Comparison of ENCODE assay signal across 8 cellular contexts in genomic region chr5:132500931-132501628, GRCh38. TPM values are rescaled to one million over a fixed set of nuclear protein-coding genes. Genes with fewer than 3 reads are reported as not detected.
DNase-seq lines count a peak whose midpoint lies in the region; ATAC-seq and TF ChIP-seq lines count a peak whose summit lies in the region.

No MANE protein-coding gene starts in this region.

- no peaks in the 10 kb centered on the region for H3K27me3 ChIP-seq in spleen (replicated peaks in 1 of 7)

- peaks cover 3% of the 10 kb centered on the region for H3K27me3 Mint-ChIP-seq in T-helper 17 cell

- peak overlapping the region; percentile 54 for H3K27ac Mint-ChIP-seq in T-helper 17 cell

- no peak for TF ChIP-seq POLR2A in spleen (IDR thresholded peaks at IDR 0.05)

- in situ Hi-C loops in KBM-7 (cut with MboI; ENCODE audit: low pct_unique_long_range_greater_than_20kb, low sequenced_read_pairs), result loop anchor here (25.0 kb wide), 1 partner anchor 439 kb away; the partner anchor contains the start of genes CSF2 and IL3

- H3K4me3 ChIP-seq in spleen, result no peak overlapping the region

- ATAC-seq in GM18520 (IDR thresholded peaks at IDR 0.05; ENCODE audit: unreplicated experiment) (peak; percentile 26), T-helper 17 cell (peak; percentile 38), GM18519 (IDR thresholded peaks at IDR 0.05; ENCODE audit: low FRiP score, unreplicated experiment) (no peak)

- WGBS in spleen, 5 donors, result 14 to 34% (median 27%) methylated on average over 6 of the region's 6 CpGs

- peak; percentile 88 to 96 (median 92) for TF ChIP-seq CTCF in spleen (IDR thresholded peaks at IDR 0.05 in 8 of 11, conservative IDR thresholded peaks at IDR 0.05 in 3 of 11)

- H3K9me3 ChIP-seq in T-helper 17 cell (ENCODE audit: control insufficient read depth, low read length, poor library complexity, severe bottlenecking) (no peaks in the 10 kb centered on the region), spleen (no peaks in the 10 kb centered on the region)

- no peaks in the 10 kb centered on the region for H3K36me3 ChIP-seq in spleen

- no peak overlapping the region for H3K4me3 Mint-ChIP-seq in T-helper 17 cell

- H3K27ac ChIP-seq in spleen, result peak overlapping the region; percentile 48 to 100 (median 96)

- peaks cover 28 to 80% (median 54%) of the 10 kb centered on the region in 6 donors for H3K4me1 ChIP-seq in spleen

- peaks cover 4% of the 10 kb centered on the region for H3K36me3 Mint-ChIP-seq in T-helper 17 cell (ENCODE audit: low read depth)

- intact Hi-C loops in spleen (cut with DNase I; ENCODE audit: low total_unique reads), result loop anchor here (1.0 kb wide), 1 partner anchor 115 kb away; no protein-coding TSS in a partner anchor

- peaks cover 38% of the 10 kb centered on the region for H3K4me1 Mint-ChIP-seq in T-helper 17 cell

- DNase-seq in AML-193 (lab: John Stamatoyannopoulos, UW), result peak; percentile 33 to 43
- peak; percentile 74 for DNase-seq in KBM-7
- DNase-seq in T-helper 17 cell, result peak; percentile 53 to 62 (median 58)
- peak; percentile 78 for DNase-seq in astrocyte of the hippocampus (ENCODE audit: low read depth, low spot score)
- peak; percentile 68 for DNase-seq in iPS-NIHi11 (ENCODE audit: low spot score)
- peak; percentile 93 for DNase-seq in spleen

RNA-seq across cellular contexts. Expression of gene IRF1, which starts 10.5 kb away (rescaled TPM):
- total RNA-seq in T-helper 17 cell, result 100 to 1,000 TPM; 590 to 639 TPM
- total RNA-seq in spleen, result 100 to 1,000 TPM; 146 to 307 (median 165) TPM
- polyA plus RNA-seq in spleen, result 100 to 1,000 TPM in 1 of 3 donors, 10 to 100 TPM in 2; 57.9 to 113 (median 59.7) TPM

RNA-seq across cellular contexts. Expression of gene IL5, which starts 42.2 kb away (rescaled TPM):
- total RNA-seq in T-helper 17 cell (not detected), spleen (not detected)
- polyA plus RNA-seq in spleen, result not detected

RNA-seq across cellular contexts. Expression of gene RAD50, which starts 55.7 kb away (rescaled TPM):
- total RNA-seq in T-helper 17 cell (10 to 100 TPM; 20.4 to 22.2 TPM), spleen (10 to 100 TPM; 23.8 to 34.0 (median 28.2) TPM)
- 1 to 10 TPM; 4.2 to 7.8 (median 4.4) TPM for polyA plus RNA-seq in spleen

Comparison
In these comparisons a context has a peak if more than half of its experiments do, and no peak if none do; other contexts are left out.
1. DNase-seq: peak in every context shown above with its lines; median percentile 93 in spleen; 78 in astrocyte of the hippocampus; 74 in KBM-7; 68 in iPS-NIHi11; 58 in T-helper 17 cell; 38 in AML-193.